In genomic region chr10:97540669-97541500, GRCh38 we compare ENCODE assay signal across 2 cellular contexts.
TF ChIP-seq lines count a peak whose summit lies in the region.

No MANE protein-coding gene starts in this region.

TF ChIP-seq in SK-N-SH, 30 proteins besides CTCF, POLR2A, EP300 and RAD21:
- no peak for TF ChIP-seq USF2 (IDR thresholded peaks at IDR 0.05; ENCODE audit: borderline replicate concordance, low read depth, low read length)
- no peak for TF ChIP-seq RCOR1 (IDR thresholded peaks at IDR 0.05; ENCODE audit: low read length)
- TF ChIP-seq YY1 (IDR thresholded peaks at IDR 0.05; ENCODE audit: low read depth), result no peak
- TF ChIP-seq POLR2AphosphoS5 (IDR thresholded peaks at IDR 0.05; ENCODE audit: low read depth, low read length), result no peak
- TF ChIP-seq TEAD4 (IDR thresholded peaks at IDR 0.05; ENCODE audit: borderline replicate concordance, insufficient read depth), result no peak
- no peak for TF ChIP-seq NFIC (IDR thresholded peaks at IDR 0.05; ENCODE audit: borderline replicate concordance)
- TF ChIP-seq RFX5 (IDR thresholded peaks at IDR 0.05; ENCODE audit: low read length), result no peak

TF ChIP-seq in SK-N-SH treated with all-trans-retinoic acid at 6 μM for 48 hours, 23 proteins besides CTCF, POLR2A, EP300 and RAD21:
- TF ChIP-seq TCF4 (CRISPR knock-in tag; IDR thresholded peaks at IDR 0.05; ENCODE audit: borderline replicate concordance) (no peak), ZNF70 (CRISPR knock-in tag; IDR thresholded peaks at IDR 0.05) (no peak), ARNTL (CRISPR knock-in tag; IDR thresholded peaks at IDR 0.05; ENCODE audit: borderline replicate concordance, low read depth) (no peak), SNAI2 (CRISPR knock-in tag; IDR thresholded peaks at IDR 0.05) (no peak), ZNF8 (CRISPR knock-in tag; IDR thresholded peaks at IDR 0.05) (no peak), ZNF565 (CRISPR knock-in tag; conservative IDR thresholded peaks at IDR 0.05; ENCODE audit: low read depth) (no peak), POU6F1 (CRISPR knock-in tag; IDR thresholded peaks at IDR 0.05; ENCODE audit: borderline replicate concordance, low read depth) (no peak), ZFP30 (CRISPR knock-in tag; IDR thresholded peaks at IDR 0.05) (no peak), PPARA (CRISPR knock-in tag; IDR thresholded peaks at IDR 0.05; ENCODE audit: borderline replicate concordance) (no peak), TSHZ2 (CRISPR knock-in tag; IDR thresholded peaks at IDR 0.05) (no peak), OSR1 (CRISPR knock-in tag; IDR thresholded peaks at IDR 0.05) (no peak), CREB5 (CRISPR knock-in tag; IDR thresholded peaks at IDR 0.05; ENCODE audit: low read depth) (no peak), BACH2 (CRISPR knock-in tag; IDR thresholded peaks at IDR 0.05; ENCODE audit: borderline replicate concordance) (no peak), CSDC2 (CRISPR knock-in tag; IDR thresholded peaks at IDR 0.05) (no peak), ZFP3 (CRISPR knock-in tag; IDR thresholded peaks at IDR 0.05) (no peak), ZC3H10 (CRISPR knock-in tag; IDR thresholded peaks at IDR 0.05) (no peak), GLIS3 (CRISPR knock-in tag; IDR thresholded peaks at IDR 0.05) (no peak)
TF ChIP-seq in SK-N-SH treated with all-trans-retinoic acid at 6 μM for 48 hours: peak in this region for 0.
